ENCODE assay signal across 10 cellular contexts in the genomic region with DNA sequence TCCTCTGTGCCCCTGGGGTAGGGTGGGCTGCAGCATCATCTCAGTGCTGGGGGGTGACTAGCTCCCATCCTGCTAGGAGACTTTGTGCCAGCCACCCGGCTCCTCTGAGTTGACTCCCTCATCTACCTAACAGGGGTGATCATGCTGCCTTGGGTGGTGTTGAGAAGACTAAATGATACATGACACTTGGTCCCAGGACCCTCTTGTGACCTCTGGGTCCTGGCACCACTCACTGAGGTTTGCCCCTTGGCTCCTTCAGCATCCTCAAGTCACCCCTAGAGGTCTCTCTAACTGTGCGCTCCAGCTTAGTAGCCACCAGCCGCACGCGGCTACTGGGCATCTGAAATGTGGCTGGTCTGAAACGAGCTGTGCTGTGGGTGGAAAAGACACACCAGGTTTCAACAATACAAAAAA.
A peak's percentile ranks its signal among the peaks of the same experiment; 100 is the strongest.
DNase-seq lines count a peak whose midpoint lies in the region; ATAC-seq and TF ChIP-seq lines count a peak whose summit lies in the region.
"Had no signal": no experiment of that assay in that cellular context is flagged by ENCODE, and none has a peak within 500 bp of the region (broad histone marks: within the 10 kb centered on the region; RNA-seq: fewer than 3 reads in every experiment).

No MANE protein-coding gene starts in this region.

- H3K4me3 ChIP-seq in fibroblast of villous mesenchyme (ENCODE audit: low read depth, low read length): no peak overlapping the region
- no peak overlapping the region for H3K4me3 ChIP-seq in smooth muscle cell
- H3K4me3 ChIP-seq: BLaER1 treated with 17β-estradiol and CSF1 and Interleukin-3, amounts not matched to agents 10 nM and 100 nM had no signal

- no peaks in the 10 kb centered on the region for H4K20me1 ChIP-seq in smooth muscle cell (ENCODE audit: low read depth)
- H4K20me1 ChIP-seq: BLaER1 treated with 17β-estradiol and CSF1 and Interleukin-3, amounts not matched to agents 10 nM and 100 nM had no signal

- H3K27ac ChIP-seq in smooth muscle cell (ENCODE audit: low read depth): peak overlapping the region; percentile 72
- H3K27ac ChIP-seq: BLaER1 treated with 17β-estradiol and CSF1 and Interleukin-3, amounts not matched to agents 10 nM and 100 nM had no signal

- no peaks in the 10 kb centered on the region for H3K9me3 ChIP-seq in smooth muscle cell (replicated peaks; ENCODE audit: low read depth)
- H3K9me3 ChIP-seq: BLaER1 treated with 17β-estradiol and CSF1 and Interleukin-3, amounts not matched to agents 10 nM and 100 nM had no signal

- 39% methylated on average over 6 of the region's 6 CpGs for WGBS in smooth muscle cell (ENCODE audit: low lambda C conversion rate)

- no peaks in the 10 kb centered on the region for H3K27me3 ChIP-seq in smooth muscle cell (ENCODE audit: low read depth)
- H3K27me3 ChIP-seq: BLaER1 treated with 17β-estradiol and CSF1 and Interleukin-3, amounts not matched to agents 10 nM and 100 nM had no signal

- no peaks in the 10 kb centered on the region for H3K36me3 ChIP-seq in smooth muscle cell (ENCODE audit: low read depth)
- H3K36me3 ChIP-seq: BLaER1 treated with 17β-estradiol and CSF1 and Interleukin-3, amounts not matched to agents 10 nM and 100 nM had no signal

- ATAC-seq in HG03432 (IDR thresholded peaks at IDR 0.05; ENCODE audit: unreplicated experiment) (peak; percentile 51), HG03521 (IDR thresholded peaks at IDR 0.05; ENCODE audit: unreplicated experiment) (no peak)

- no peaks in the 10 kb centered on the region for H3F3A ChIP-seq in smooth muscle cell (ENCODE audit: low read depth)

- H3K9ac ChIP-seq in smooth muscle cell (ENCODE audit: low read depth): peak overlapping the region; percentile 4
- H3K9ac ChIP-seq: BLaER1 treated with 17β-estradiol and CSF1 and Interleukin-3, amounts not matched to agents 10 nM and 100 nM had no signal

- peak overlapping the region; percentile 52 for H3K4me2 ChIP-seq in smooth muscle cell

- DNase-seq in NCI-H2107 treated with DMSO at 0.1 percent for 48 hours (lab: John Stamatoyannopoulos, UW; ENCODE audit: unreplicated experiment) (peak; percentile 11), NCI-H2107 (lab: John Stamatoyannopoulos, UW) (no peak), SKM-1 treated with dmso at 0.1 percent for 144 hours (lab: John Stamatoyannopoulos, UW; ENCODE audit: unreplicated experiment) (peak; percentile 62), fibroblast of villous mesenchyme (ENCODE audit: low read depth) (peak; percentile 73), smooth muscle cell (lab: John Stamatoyannopoulos, UW; ENCODE audit: unreplicated experiment) (no peak), GM19238 (ENCODE audit: insufficient read length, low spot score) (no peak)
- DNase-seq: natural killer cell had no signal

- no peaks in the 10 kb centered on the region for H3K4me1 ChIP-seq in smooth muscle cell (ENCODE audit: low read depth)

- no peaks in the 10 kb centered on the region for H3K79me2 ChIP-seq in smooth muscle cell (ENCODE audit: low read depth)

- TF ChIP-seq CTCF in fibroblast of villous mesenchyme (IDR thresholded peaks at IDR 0.05; ENCODE audit: insufficient read depth, low read depth, low read length) (peak; percentile 70), smooth muscle cell (IDR thresholded peaks at IDR 0.05; ENCODE audit: borderline replicate concordance, insufficient read depth, poor library complexity, severe bottlenecking) (peak; percentile 53)

- H2AFZ ChIP-seq in smooth muscle cell (ENCODE audit: low read depth): no peak overlapping the region

Comparison
In these comparisons a context has a peak if more than half of its experiments do, and no peak if none do; other contexts are left out.
1. DNase-seq: peak in NCI-H2107 treated with DMSO at 0.1 percent for 48 hours (single experiment), SKM-1 treated with dmso at 0.1 percent for 144 hours (single experiment) and fibroblast of villous mesenchyme (single experiment); none in NCI-H2107 (single experiment), smooth muscle cell (single experiment) and GM19238 (single experiment).